In the genomic region with DNA sequence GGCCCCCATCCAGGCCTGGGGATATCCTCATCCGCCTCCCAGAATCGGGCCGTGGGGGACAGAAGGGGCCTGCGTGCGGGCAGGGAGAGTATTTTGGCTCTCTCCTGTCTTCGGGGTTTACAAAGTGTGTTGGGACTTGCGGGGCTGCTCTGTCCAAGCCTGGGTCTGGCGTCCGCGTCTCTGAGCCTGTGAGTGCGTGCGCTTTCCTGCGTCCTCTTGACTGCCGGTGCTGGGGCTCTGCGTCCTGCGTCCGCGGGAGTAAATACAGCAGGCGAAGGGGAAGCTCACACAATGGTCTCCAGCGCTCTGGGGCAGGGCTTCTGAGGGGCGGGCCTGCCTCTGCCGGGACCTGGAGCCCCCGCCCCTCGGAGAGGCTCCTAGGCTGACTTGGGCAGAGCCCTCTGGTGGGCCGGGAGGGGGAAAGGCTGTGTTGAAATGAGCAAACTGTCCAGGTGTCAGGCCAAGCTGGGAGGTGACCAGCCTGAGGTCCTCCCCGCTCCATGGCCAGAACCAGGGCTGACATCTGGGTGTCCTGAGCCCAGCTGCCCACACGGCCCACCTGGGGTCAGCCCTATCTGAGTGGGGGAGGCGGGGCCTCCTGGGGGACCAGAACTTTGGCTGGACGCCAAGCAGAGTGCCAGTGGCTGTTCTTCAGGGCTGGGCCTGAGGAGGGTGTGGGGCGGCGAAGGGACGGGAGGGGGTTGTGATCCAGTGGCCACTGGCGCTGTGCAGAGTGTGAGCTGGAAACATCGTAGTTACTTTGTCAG, we compare ENCODE assay signal across 1 cellular context.
A peak's percentile ranks its signal among the peaks of the same experiment; 100 is the strongest.
TF ChIP-seq lines count a peak whose summit lies in the region.

No MANE protein-coding gene starts in this region.

TF ChIP-seq in GM23338, 12 proteins besides CTCF, POLR2A, EP300 and RAD21 (continued from another document):
- TF ChIP-seq, protein P1, sequence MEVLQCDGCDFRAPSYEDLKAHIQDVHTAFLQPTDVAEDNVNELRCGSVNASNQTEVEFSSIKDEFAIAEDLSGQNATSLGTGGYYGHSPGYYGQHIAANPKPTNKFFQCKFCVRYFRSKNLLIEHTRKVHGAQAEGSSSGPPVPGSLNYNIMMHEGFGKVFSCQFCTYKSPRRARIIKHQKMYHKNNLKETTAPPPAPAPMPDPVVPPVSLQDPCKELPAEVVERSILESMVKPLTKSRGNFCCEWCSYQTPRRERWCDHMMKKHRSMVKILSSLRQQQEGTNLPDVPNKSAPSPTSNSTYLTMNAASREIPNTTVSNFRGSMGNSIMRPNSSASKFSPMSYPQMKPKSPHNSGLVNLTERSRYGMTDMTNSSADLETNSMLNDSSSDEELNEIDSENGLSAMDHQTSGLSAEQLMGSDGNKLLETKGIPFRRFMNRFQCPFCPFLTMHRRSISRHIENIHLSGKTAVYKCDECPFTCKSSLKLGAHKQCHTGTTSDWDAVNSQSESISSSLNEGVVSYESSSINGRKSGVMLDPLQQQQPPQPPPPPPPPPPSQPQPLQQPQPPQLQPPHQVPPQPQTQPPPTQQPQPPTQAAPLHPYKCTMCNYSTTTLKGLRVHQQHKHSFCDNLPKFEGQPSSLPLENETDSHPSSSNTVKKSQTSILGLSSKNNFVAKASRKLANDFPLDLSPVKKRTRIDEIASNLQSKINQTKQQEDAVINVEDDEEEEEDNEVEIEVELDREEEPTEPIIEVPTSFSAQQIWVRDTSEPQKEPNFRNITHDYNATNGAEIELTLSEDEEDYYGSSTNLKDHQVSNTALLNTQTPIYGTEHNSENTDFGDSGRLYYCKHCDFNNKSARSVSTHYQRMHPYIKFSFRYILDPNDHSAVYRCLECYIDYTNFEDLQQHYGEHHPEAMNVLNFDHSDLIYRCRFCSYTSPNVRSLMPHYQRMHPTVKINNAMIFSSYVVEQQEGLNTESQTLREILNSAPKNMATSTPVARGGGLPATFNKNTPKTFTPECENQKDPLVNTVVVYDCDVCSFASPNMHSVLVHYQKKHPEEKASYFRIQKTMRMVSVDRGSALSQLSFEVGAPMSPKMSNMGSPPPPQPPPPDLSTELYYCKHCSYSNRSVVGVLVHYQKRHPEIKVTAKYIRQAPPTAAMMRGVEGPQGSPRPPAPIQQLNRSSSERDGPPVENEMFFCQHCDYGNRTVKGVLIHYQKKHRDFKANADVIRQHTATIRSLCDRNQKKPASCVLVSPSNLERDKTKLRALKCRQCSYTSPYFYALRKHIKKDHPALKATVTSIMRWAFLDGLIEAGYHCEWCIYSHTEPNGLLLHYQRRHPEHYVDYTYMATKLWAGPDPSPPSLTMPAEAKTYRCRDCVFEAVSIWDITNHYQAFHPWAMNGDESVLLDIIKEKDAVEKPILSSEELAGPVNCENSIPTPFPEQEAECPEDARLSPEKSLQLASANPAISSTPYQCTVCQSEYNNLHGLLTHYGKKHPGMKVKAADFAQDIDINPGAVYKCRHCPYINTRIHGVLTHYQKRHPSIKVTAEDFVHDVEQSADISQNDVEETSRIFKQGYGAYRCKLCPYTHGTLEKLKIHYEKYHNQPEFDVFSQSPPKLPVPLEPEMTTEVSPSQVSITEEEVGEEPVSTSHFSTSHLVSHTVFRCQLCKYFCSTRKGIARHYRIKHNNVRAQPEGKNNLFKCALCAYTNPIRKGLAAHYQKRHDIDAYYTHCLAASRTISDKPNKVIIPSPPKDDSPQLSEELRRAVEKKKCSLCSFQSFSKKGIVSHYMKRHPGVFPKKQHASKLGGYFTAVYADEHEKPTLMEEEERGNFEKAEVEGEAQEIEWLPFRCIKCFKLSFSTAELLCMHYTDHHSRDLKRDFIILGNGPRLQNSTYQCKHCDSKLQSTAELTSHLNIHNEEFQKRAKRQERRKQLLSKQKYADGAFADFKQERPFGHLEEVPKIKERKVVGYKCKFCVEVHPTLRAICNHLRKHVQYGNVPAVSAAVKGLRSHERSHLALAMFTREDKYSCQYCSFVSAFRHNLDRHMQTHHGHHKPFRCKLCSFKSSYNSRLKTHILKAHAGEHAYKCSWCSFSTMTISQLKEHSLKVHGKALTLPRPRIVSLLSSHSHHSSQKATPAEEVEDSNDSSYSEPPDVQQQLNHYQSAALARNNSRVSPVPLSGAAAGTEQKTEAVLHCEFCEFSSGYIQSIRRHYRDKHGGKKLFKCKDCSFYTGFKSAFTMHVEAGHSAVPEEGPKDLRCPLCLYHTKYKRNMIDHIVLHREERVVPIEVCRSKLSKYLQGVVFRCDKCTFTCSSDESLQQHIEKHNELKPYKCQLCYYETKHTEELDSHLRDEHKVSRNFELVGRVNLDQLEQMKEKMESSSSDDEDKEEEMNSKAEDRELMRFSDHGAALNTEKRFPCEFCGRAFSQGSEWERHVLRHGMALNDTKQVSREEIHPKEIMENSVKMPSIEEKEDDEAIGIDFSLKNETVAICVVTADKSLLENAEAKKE (CRISPR knock-in tag; IDR thresholded peaks at IDR 0.05) = no peak
- TF ChIP-seq POLR2AphosphoS5 (IDR thresholded peaks at IDR 0.05; ENCODE audit: low read depth) = peak; percentile 76
